7 cellular contexts compared by ENCODE assay signal in genomic region chrX:6449946-6450345, GRCh38.
"Had no signal": no experiment of that assay in that cellular context is flagged by ENCODE, and none has a peak within 500 bp of the region (broad histone marks: within the 10 kb centered on the region; RNA-seq: fewer than 3 reads in every experiment).

No MANE protein-coding gene starts in this region.

- ATAC-seq: HepG2, K562 had no signal

- H3K4me3 ChIP-seq: K562 had no signal

- FAIRE-seq: HepG2, HTR-8/SVneo, K562 had no signal

- DNase-seq: IMR-90, KBM-7, KG1 had no signal

- H3K27ac ChIP-seq: HL-60 had no signal
